Comparison of ENCODE assay signal across 9 cellular contexts in genomic region chr19:11379857-11380350, GRCh38. TPM values are rescaled to one million over a fixed set of nuclear protein-coding genes. Genes with fewer than 3 reads are reported as not detected.
A peak's percentile ranks its signal among the peaks of the same experiment; 100 is the strongest.
DNase-seq lines count a peak whose midpoint lies in the region; ATAC-seq and TF ChIP-seq lines count a peak whose summit lies in the region.
"Had no signal": no experiment of that assay in that cellular context is flagged by ENCODE, and none has a peak within 500 bp of the region (broad histone marks: within the 10 kb centered on the region; RNA-seq: fewer than 3 reads in every experiment).

No MANE protein-coding gene starts in this region.

- H3K9me3 ChIP-seq in ES-I3 (ENCODE audit: control insufficient read depth, insufficient read depth, low read length) (no peaks in the 10 kb centered on the region), MM.1S (replicated peaks; ENCODE audit: insufficient read depth, low read length) (no peaks in the 10 kb centered on the region)
- H3K9me3 ChIP-seq: esophagus squamous epithelium had no signal

- peaks cover 12% of the 10 kb centered on the region for H3K79me2 ChIP-seq in MM.1S (ENCODE audit: low read length)

- H3K27ac Mint-ChIP-seq in progenitor cell of endocrine pancreas, result peak overlapping the region; percentile 96

- H3K36me3 ChIP-seq in ES-I3 (ENCODE audit: insufficient read depth, low read length) (no peaks in the 10 kb centered on the region), MM.1S (replicated peaks; ENCODE audit: insufficient read depth, low read length) (no peaks in the 10 kb centered on the region)
- H3K36me3 ChIP-seq: esophagus squamous epithelium had no signal

- H3K9me2 ChIP-seq in MM.1S (replicated peaks; ENCODE audit: insufficient read depth, low read length), result no peaks in the 10 kb centered on the region

- H3F3A ChIP-seq in MM.1S (ENCODE audit: insufficient read depth, low read length), result peaks cover 20% of the 10 kb centered on the region; the same call in 1 of the 2 replicates

- peak overlapping the region; percentile 79 for H3K4me2 ChIP-seq in MM.1S (ENCODE audit: low read depth, low read length)

- H3K27me3 Mint-ChIP-seq in progenitor cell of endocrine pancreas, result peaks cover 11% of the 10 kb centered on the region

- no peak for ATAC-seq in GM18867 (IDR thresholded peaks at IDR 0.05; ENCODE audit: unreplicated experiment)

- no peaks in the 10 kb centered on the region; the same call in 1 of the 2 replicates for H3K4me1 ChIP-seq in ES-I3 (ENCODE audit: insufficient read depth, low read length)
- peaks cover 30% of the 10 kb centered on the region for H3K4me1 ChIP-seq in MM.1S (ENCODE audit: low read length)

- DNase-seq in MM.1S (no peak), coronary artery (ENCODE audit: low spot score) (no peak), progenitor cell of endocrine pancreas (ENCODE audit: low spot score, unreplicated experiment) (no peak), amygdala (lab: John Stamatoyannopoulos, UW) (no peak), NCI-H2029 (lab: John Stamatoyannopoulos, UW) (no peak)
- no peak for DNase-seq in stimulated activated naive CD4-positive, alpha-beta T cell (lab: John Stamatoyannopoulos, UW)
- DNase-seq: esophagus squamous epithelium had no signal

- H3K4me3 Mint-ChIP-seq in progenitor cell of endocrine pancreas (ENCODE audit: low read depth), result no peak overlapping the region

- no peaks in the 10 kb centered on the region for H4K20me1 ChIP-seq in MM.1S (ENCODE audit: insufficient read depth, low read length)

- H2AFZ ChIP-seq in MM.1S (ENCODE audit: low read length), result peak overlapping the region; percentile 93

- H3K36me3 Mint-ChIP-seq in progenitor cell of endocrine pancreas (ENCODE audit: insufficient read depth), result peaks cover 3% of the 10 kb centered on the region

- H3K27ac ChIP-seq in MM.1S (ENCODE audit: low read length), result peak overlapping the region; percentile 92; the same call in 1 of the 2 replicates
- H3K27ac ChIP-seq in coronary artery, result peak overlapping the region in 1 of 2 donors; percentile 95

- H3K4me3 ChIP-seq in MM.1S (ENCODE audit: low read length), result peak overlapping the region; percentile 88
- H3K4me3 ChIP-seq in coronary artery, result peak overlapping the region; percentile 90

- no peaks in the 10 kb centered on the region for H3K9me3 Mint-ChIP-seq in progenitor cell of endocrine pancreas (ENCODE audit: low read depth)

- H3K9ac ChIP-seq in ES-I3 (ENCODE audit: low read depth, low read length) (peak overlapping the region; percentile 84; the same call in 1 of the 2 replicates), MM.1S (ENCODE audit: low read length) (peak overlapping the region; percentile 80; the same call in 1 of the 2 replicates)

- peaks cover 21% of the 10 kb centered on the region for H3K27me3 ChIP-seq in MM.1S (replicated peaks; ENCODE audit: insufficient read depth, low read length)

- TF ChIP-seq CTCF in MM.1S (IDR thresholded peaks at IDR 0.05; ENCODE audit: low read length), result no peak
- no peak for TF ChIP-seq CTCF in coronary artery (IDR thresholded peaks at IDR 0.05)
- no peak for TF ChIP-seq CTCF in progenitor cell of endocrine pancreas (IDR thresholded peaks at IDR 0.05; ENCODE audit: unreplicated experiment)

- peaks cover 16% of the 10 kb centered on the region for H3K4me1 Mint-ChIP-seq in progenitor cell of endocrine pancreas (ENCODE audit: low read depth)

RNA-seq across cellular contexts. Expression of gene EPOR, which starts 4.2 kb away (rescaled TPM):
- total RNA-seq in progenitor cell of endocrine pancreas, result 53.6 and 56.7 TPM in 2 replicates

RNA-seq across cellular contexts. Expression of gene SWSAP1, which starts 5.4 kb away (rescaled TPM):
- total RNA-seq in progenitor cell of endocrine pancreas, result 3.2 and 3.3 TPM in 2 replicates

RNA-seq across cellular contexts. Expression of gene PLPPR2, which starts 24.7 kb away (rescaled TPM):
- total RNA-seq in progenitor cell of endocrine pancreas, result 7.9 and 10.1 TPM in 2 replicates

RNA-seq across cellular contexts. Expression of gene CCDC159, which starts 33.6 kb away (rescaled TPM):
- total RNA-seq in progenitor cell of endocrine pancreas, result 25.0 and 27.6 TPM in 2 replicates

RNA-seq across cellular contexts. Expression of gene TMEM205, which starts 33.8 kb away (rescaled TPM):
- total RNA-seq in progenitor cell of endocrine pancreas, result 49.8 and 51.1 TPM in 2 replicates
